In genomic region chr11:70672991-70673670, GRCh38 we compare ENCODE assay signal across 24 cellular contexts.
"Had no signal": no experiment of that assay in that cellular context is flagged by ENCODE, and none has a peak within 500 bp of the region (broad histone marks: within the 10 kb centered on the region; RNA-seq: fewer than 3 reads in every experiment).

No MANE protein-coding gene starts in this region.

- H3K9me3 Mint-ChIP-seq: dendritic cell treated with granulocyte-macrophage colony-stimulating factor and Interleukin-4, amounts not matched to agents 40 ng/mL and 50 ng/mL, for 4 days; endodermal cell; natural killer cell treated with Interleukin-12 subunit alpha and Interleukin-12 subunit beta and Interleukin-15 and Interleukin-18, amount 100 ng/mL, for 72 hours; neural progenitor cell; stimulated activated effector memory CD8-positive, alpha-beta T cell treated with anti-CD3 and anti-CD28 coated beads, Interleukin-12 subunit alpha, Interleukin-12 subunit beta, amount 100 ng/mL, for 72 hours had no signal

- H3K27ac ChIP-seq: colonic mucosa, epithelial cell of prostate, gastrocnemius medialis, neural progenitor cell, ovary, psoas muscle, sigmoid colon, stomach, thyroid gland, vagina had no signal

- DNase-seq: colonic mucosa; effector CD8-positive, alpha-beta T cell; endodermal cell; foreskin fibroblast; gastrocnemius medialis; kidney; ovary; psoas muscle; right cardiac atrium; sigmoid colon; stimulated activated CD4-positive, alpha-beta T cell treated with anti-CD3 and anti-CD28 coated beads, Interleukin-2, amount 100 ng/mL, for 24 hours; stimulated activated CD4-positive, alpha-beta T cell treated with anti-CD3 and anti-CD28 coated beads, Interleukin-4, amount 100 ng/mL, for 24 hours; stimulated activated naive CD4-positive, alpha-beta T cell treated with Interleukin-2 at 50 U/mL for 16 hours; stomach; thyroid gland; trophoblast cell had no signal

- H3K36me3 Mint-ChIP-seq: natural killer cell treated with Interleukin-12 subunit alpha and Interleukin-12 subunit beta and Interleukin-15 and Interleukin-18, amount 100 ng/mL, for 72 hours; neural progenitor cell; stimulated activated effector memory CD8-positive, alpha-beta T cell treated with anti-CD3 and anti-CD28 coated beads, Interleukin-12 subunit alpha, Interleukin-12 subunit beta, amount 100 ng/mL, for 72 hours had no signal

- H3K27me3 ChIP-seq: colonic mucosa, gastrocnemius medialis, neural progenitor cell, ovary, thyroid gland, vagina had no signal

- H3K36me3 ChIP-seq: colonic mucosa, gastrocnemius medialis, neural progenitor cell, ovary, sigmoid colon, thyroid gland, vagina had no signal

- H3K4me1 Mint-ChIP-seq: stimulated activated effector memory CD8-positive, alpha-beta T cell treated with anti-CD3 and anti-CD28 coated beads, Interleukin-12 subunit alpha, Interleukin-12 subunit beta, amount 100 ng/mL, for 72 hours had no signal

- H3K4me3 ChIP-seq: colonic mucosa, gastrocnemius medialis, neural progenitor cell, ovary, psoas muscle, sigmoid colon, stomach, thyroid gland, vagina had no signal

- ATAC-seq: esophagus mucosa; gastrocnemius medialis; left lobe of liver; natural killer cell treated with Interleukin-12 subunit alpha and Interleukin-12 subunit beta and Interleukin-15 and Interleukin-18, amount 100 ng/mL, for 72 hours; psoas muscle; right cardiac atrium; stimulated activated effector memory CD8-positive, alpha-beta T cell treated with anti-CD3 and anti-CD28 coated beads, Interleukin-12 subunit alpha, Interleukin-12 subunit beta, amount 100 ng/mL, for 72 hours had no signal

- H3K4me3 Mint-ChIP-seq: dendritic cell treated with granulocyte-macrophage colony-stimulating factor and Interleukin-4, amounts not matched to agents 40 ng/mL and 50 ng/mL, for 4 days; endodermal cell; natural killer cell treated with Interleukin-12 subunit alpha and Interleukin-12 subunit beta and Interleukin-15 and Interleukin-18, amount 100 ng/mL, for 72 hours; neural progenitor cell; stimulated activated effector memory CD8-positive, alpha-beta T cell treated with anti-CD3 and anti-CD28 coated beads, Interleukin-12 subunit alpha, Interleukin-12 subunit beta, amount 100 ng/mL, for 72 hours had no signal

- H3K9me3 ChIP-seq: colonic mucosa, gastrocnemius medialis, ovary, psoas muscle, sigmoid colon, stomach, thyroid gland, vagina had no signal

- H3K4me1 ChIP-seq: colonic mucosa, gastrocnemius medialis, psoas muscle, sigmoid colon, stomach, thyroid gland, vagina had no signal

- H3K27ac Mint-ChIP-seq: dendritic cell treated with granulocyte-macrophage colony-stimulating factor and Interleukin-4, amounts not matched to agents 40 ng/mL and 50 ng/mL, for 4 days; endodermal cell; natural killer cell treated with Interleukin-12 subunit alpha and Interleukin-12 subunit beta and Interleukin-15 and Interleukin-18, amount 100 ng/mL, for 72 hours; stimulated activated effector memory CD8-positive, alpha-beta T cell treated with anti-CD3 and anti-CD28 coated beads, Interleukin-12 subunit alpha, Interleukin-12 subunit beta, amount 100 ng/mL, for 72 hours had no signal
